13 cellular contexts compared by ENCODE assay signal in genomic region chr16:64532117-64532516, GRCh38.
A peak's percentile ranks its signal among the peaks of the same experiment; 100 is the strongest.
DNase-seq lines count a peak whose midpoint lies in the region; ATAC-seq and TF ChIP-seq lines count a peak whose summit lies in the region.
"Had no signal": no experiment of that assay in that cellular context is flagged by ENCODE, and none has a peak within 500 bp of the region (broad histone marks: within the 10 kb centered on the region; RNA-seq: fewer than 3 reads in every experiment).

No MANE protein-coding gene starts in this region.

- H3K79me2 ChIP-seq in SK-N-SH (ENCODE audit: insufficient read depth): no peaks in the 10 kb centered on the region

- no peak overlapping the region for H3K27ac ChIP-seq in SK-N-SH (ENCODE audit: low read depth in 2 of 2, low read length in 1 of 2)
- H3K27ac ChIP-seq: BLaER1 had no signal

- CTCF ChIA-PET in SK-N-SH (lab: Yijun Ruan, JAX): no interaction called here

- no peak for TF ChIP-seq EP300 in SK-N-SH (IDR thresholded peaks at IDR 0.05; ENCODE audit: borderline replicate concordance in 1 of 2, low read depth in 1 of 2, low read length in 1 of 2)

- H3K27me3 ChIP-seq in SK-N-SH (ENCODE audit: insufficient read depth): no peaks in the 10 kb centered on the region
- H3K27me3 ChIP-seq: BLaER1 had no signal

- no peak overlapping the region for H3K4me2 ChIP-seq in SK-N-SH
- H3K4me2 ChIP-seq: BLaER1 had no signal

- H3F3A ChIP-seq in SK-N-SH (replicated peaks; ENCODE audit: insufficient read depth): no peaks in the 10 kb centered on the region

- H4K20me1 ChIP-seq in SK-N-SH (ENCODE audit: insufficient read depth): no peaks in the 10 kb centered on the region
- H4K20me1 ChIP-seq: BLaER1 had no signal

- DNase-seq in SK-N-SH (no peak), RPMI8226 (peak; percentile 50), NCI-H2171 treated with DMSO at 0.1 percent for 48 hours (lab: John Stamatoyannopoulos, UW) (no peak), DMS53 treated with DMSO at 0.1 percent for 48 hours (lab: John Stamatoyannopoulos, UW; ENCODE audit: unreplicated experiment) (no peak), RKO (ENCODE audit: low spot score) (no peak)
- DNase-seq: 8988T; AML-193; Caco-2; CD8-positive, alpha-beta memory T cell; HCEC 1CT had no signal

- ATAC-seq in SK-N-SH treated with all-trans-retinoic acid at 6 μM for 48 hours: no peak

- peak overlapping the region; percentile 0 to 49 (median 1) for H3K27ac Mint-ChIP-seq in nephron
- H3K27ac Mint-ChIP-seq: CD8-positive, alpha-beta memory T cell had no signal

- no peaks in the 10 kb centered on the region for H3K9me3 Mint-ChIP-seq in nephron

- H3K27me3 Mint-ChIP-seq in nephron (ENCODE audit: low read depth): no peaks in the 10 kb centered on the region
- H3K27me3 Mint-ChIP-seq: CD8-positive, alpha-beta memory T cell had no signal

- H3K36me3 Mint-ChIP-seq in nephron (ENCODE audit: low read depth): no peaks in the 10 kb centered on the region
- H3K36me3 Mint-ChIP-seq: CD8-positive, alpha-beta memory T cell had no signal

- H3K9ac ChIP-seq in SK-N-SH: no peak overlapping the region
- H3K9ac ChIP-seq: BLaER1 had no signal

- H3K9me3 ChIP-seq in SK-N-SH: no peaks in the 10 kb centered on the region
- H3K9me3 ChIP-seq: BLaER1, Caco-2 had no signal

- H2AFZ ChIP-seq in SK-N-SH (ENCODE audit: low read depth): peak overlapping the region; percentile 59; the same call in 1 of the 2 replicates

- no peaks in the 10 kb centered on the region for H3K9me2 ChIP-seq in SK-N-SH

- WGBS in SK-N-SH (ENCODE audit: low lambda C conversion rate): 77% methylated on average over 3 of the region's 3 CpGs

- H3K4me1 ChIP-seq in SK-N-SH (ENCODE audit: control insufficient read depth in 1 of 2, insufficient read depth in 2 of 2, low read depth in 1 of 2, low read length in 1 of 2): no peaks in the 10 kb centered on the region; a peak in 1 of 4 replicates
- H3K4me1 ChIP-seq: BLaER1, Caco-2 had no signal

- no peak for TF ChIP-seq CTCF in SK-N-SH (IDR thresholded peaks at IDR 0.05)
- TF ChIP-seq CTCF in nephron (IDR thresholded peaks at IDR 0.05; ENCODE audit: unreplicated experiment in 3 of 3): no peak

- no peaks in the 10 kb centered on the region for H3K36me3 ChIP-seq in SK-N-SH (replicated peaks in 1 of 2; ENCODE audit: control insufficient read depth in 1 of 2, insufficient read depth in 2 of 2, low read length in 1 of 2)
- H3K36me3 ChIP-seq: BLaER1 had no signal

- TF ChIP-seq RAD21 in SK-N-SH (IDR thresholded peaks at IDR 0.05; ENCODE audit: low read length): no peak

- POLR2A ChIA-PET in SK-N-SH (lab: Yijun Ruan, JAX): no interaction called here

- H3K4me3 Mint-ChIP-seq in nephron: no peak overlapping the region
- H3K4me3 Mint-ChIP-seq: CD8-positive, alpha-beta memory T cell had no signal

- H3K4me3 ChIP-seq in SK-N-SH (ENCODE audit: low read depth in 2 of 2, low read length in 1 of 2): no peak overlapping the region
- H3K4me3 ChIP-seq: BLaER1 had no signal

- H3K4me1 Mint-ChIP-seq in nephron: peaks cover 25% of the 10 kb centered on the region
- H3K4me1 Mint-ChIP-seq: CD8-positive, alpha-beta memory T cell had no signal

TF ChIP-seq in SK-N-SH, 30 proteins besides CTCF, POLR2A, EP300 and RAD21:
- TF ChIP-seq JUND (IDR thresholded peaks at IDR 0.05): no peak
- no peak for TF ChIP-seq USF2 (IDR thresholded peaks at IDR 0.05; ENCODE audit: borderline replicate concordance, low read depth, low read length)
- no peak for TF ChIP-seq MXI1 (IDR thresholded peaks at IDR 0.05; ENCODE audit: low read depth, low read length)
- no peak for TF ChIP-seq PBX3 (IDR thresholded peaks at IDR 0.05)
- no peak for TF ChIP-seq SMC3 (IDR thresholded peaks at IDR 0.05; ENCODE audit: low read depth, low read length)
- TF ChIP-seq NFIC (IDR thresholded peaks at IDR 0.05; ENCODE audit: borderline replicate concordance): no peak
- no peak for TF ChIP-seq CHD2 (IDR thresholded peaks at IDR 0.05; ENCODE audit: low read length, partially characterized antibody)
- TF ChIP-seq RXRA (IDR thresholded peaks at IDR 0.05; ENCODE audit: borderline replicate concordance, low read depth): no peak
- no peak for TF ChIP-seq USF1 (IDR thresholded peaks at IDR 0.05; ENCODE audit: borderline replicate concordance, low read depth)
- no peak for TF ChIP-seq TCF12 (IDR thresholded peaks at IDR 0.05)
- TF ChIP-seq ELF1 (IDR thresholded peaks at IDR 0.05): no peak
- no peak for TF ChIP-seq FOSL2 (IDR thresholded peaks at IDR 0.05; ENCODE audit: borderline replicate concordance, low read depth)
- no peak for TF ChIP-seq YY1 (IDR thresholded peaks at IDR 0.05; ENCODE audit: low read depth)

TF ChIP-seq in SK-N-SH treated with all-trans-retinoic acid at 6 μM for 48 hours, 23 proteins besides CTCF, POLR2A, EP300 and RAD21:
- TF ChIP-seq CSDC2 (CRISPR knock-in tag; IDR thresholded peaks at IDR 0.05) (no peak), ESRRG (CRISPR knock-in tag; IDR thresholded peaks at IDR 0.05) (no peak), POU6F1 (CRISPR knock-in tag; IDR thresholded peaks at IDR 0.05; ENCODE audit: borderline replicate concordance, low read depth) (no peak), OSR1 (CRISPR knock-in tag; IDR thresholded peaks at IDR 0.05) (no peak), ZFP3 (CRISPR knock-in tag; IDR thresholded peaks at IDR 0.05) (no peak), GLIS3 (CRISPR knock-in tag; IDR thresholded peaks at IDR 0.05) (no peak), TOX (CRISPR knock-in tag; IDR thresholded peaks at IDR 0.05; ENCODE audit: borderline replicate concordance) (no peak), ARNTL (CRISPR knock-in tag; IDR thresholded peaks at IDR 0.05; ENCODE audit: borderline replicate concordance, low read depth) (no peak), PPARA (CRISPR knock-in tag; IDR thresholded peaks at IDR 0.05; ENCODE audit: borderline replicate concordance) (no peak), PATZ1 (CRISPR knock-in tag; IDR thresholded peaks at IDR 0.05; ENCODE audit: borderline replicate concordance) (no peak), BACH2 (CRISPR knock-in tag; IDR thresholded peaks at IDR 0.05; ENCODE audit: borderline replicate concordance) (no peak), TSHZ2 (CRISPR knock-in tag; IDR thresholded peaks at IDR 0.05) (no peak), ZNF565 (CRISPR knock-in tag; conservative IDR thresholded peaks at IDR 0.05; ENCODE audit: low read depth) (no peak), ZNF70 (CRISPR knock-in tag; IDR thresholded peaks at IDR 0.05) (no peak), ZFP30 (CRISPR knock-in tag; IDR thresholded peaks at IDR 0.05) (no peak)
